ENCODE assay signal across 1 cellular context in the genomic region with DNA sequence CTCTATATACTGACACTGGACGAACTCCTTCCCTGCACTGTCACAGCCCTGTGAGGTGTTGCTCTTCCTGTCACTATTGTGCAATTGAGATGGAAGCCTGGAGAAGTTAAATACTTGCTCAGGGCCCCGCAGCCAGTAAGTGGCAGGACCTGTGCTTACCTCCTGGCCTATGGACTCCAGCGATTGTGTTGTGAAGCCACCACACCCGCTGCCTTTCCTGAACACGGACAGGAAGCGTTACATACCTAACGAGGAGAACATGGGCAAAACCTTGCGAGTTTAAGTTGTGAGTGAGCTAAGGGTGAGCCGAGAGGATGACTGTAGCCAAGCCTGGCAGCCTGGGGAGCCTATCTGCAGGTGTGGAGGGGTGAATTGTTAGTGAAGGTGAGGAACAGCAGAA.
TF ChIP-seq lines count a peak whose summit lies in the region.

No MANE protein-coding gene starts in this region.

TF ChIP-seq in HepG2, 621 proteins besides CTCF, POLR2A, EP300 and RAD21 (continues in another document):
- TF ChIP-seq SATB2 (CRISPR knock-in tag; IDR thresholded peaks at IDR 0.05): no peak
- no peak for TF ChIP-seq ZNF484 (CRISPR knock-in tag; IDR thresholded peaks at IDR 0.05; ENCODE audit: borderline replicate concordance, low read depth)
- no peak for TF ChIP-seq IRX3 (CRISPR knock-in tag; IDR thresholded peaks at IDR 0.05; ENCODE audit: borderline replicate concordance, low read depth)
- TF ChIP-seq FOSL2 (CRISPR knock-in tag; IDR thresholded peaks at IDR 0.05): peak; percentile 49; the same call in 1 of the 2 replicates
- no peak for TF ChIP-seq NRL (CRISPR knock-in tag; IDR thresholded peaks at IDR 0.05; ENCODE audit: borderline replicate concordance)
- TF ChIP-seq ZFP36 (IDR thresholded peaks at IDR 0.05; ENCODE audit: borderline replicate concordance, low read depth, low read length, partially characterized antibody): no peak
- no peak for TF ChIP-seq KLF15 (CRISPR knock-in tag; IDR thresholded peaks at IDR 0.05; ENCODE audit: borderline replicate concordance)
- TF ChIP-seq BORCS8-MEF2B (CRISPR knock-in tag; IDR thresholded peaks at IDR 0.05): no peak
- TF ChIP-seq HOXA3 (CRISPR knock-in tag; IDR thresholded peaks at IDR 0.05): peak; percentile 51; the same call in 1 of the 2 replicates
- peak; percentile 42; the same call in 1 of the 2 replicates for TF ChIP-seq HDAC1 (CRISPR knock-in tag; IDR thresholded peaks at IDR 0.05)
- TF ChIP-seq, protein P1, sequence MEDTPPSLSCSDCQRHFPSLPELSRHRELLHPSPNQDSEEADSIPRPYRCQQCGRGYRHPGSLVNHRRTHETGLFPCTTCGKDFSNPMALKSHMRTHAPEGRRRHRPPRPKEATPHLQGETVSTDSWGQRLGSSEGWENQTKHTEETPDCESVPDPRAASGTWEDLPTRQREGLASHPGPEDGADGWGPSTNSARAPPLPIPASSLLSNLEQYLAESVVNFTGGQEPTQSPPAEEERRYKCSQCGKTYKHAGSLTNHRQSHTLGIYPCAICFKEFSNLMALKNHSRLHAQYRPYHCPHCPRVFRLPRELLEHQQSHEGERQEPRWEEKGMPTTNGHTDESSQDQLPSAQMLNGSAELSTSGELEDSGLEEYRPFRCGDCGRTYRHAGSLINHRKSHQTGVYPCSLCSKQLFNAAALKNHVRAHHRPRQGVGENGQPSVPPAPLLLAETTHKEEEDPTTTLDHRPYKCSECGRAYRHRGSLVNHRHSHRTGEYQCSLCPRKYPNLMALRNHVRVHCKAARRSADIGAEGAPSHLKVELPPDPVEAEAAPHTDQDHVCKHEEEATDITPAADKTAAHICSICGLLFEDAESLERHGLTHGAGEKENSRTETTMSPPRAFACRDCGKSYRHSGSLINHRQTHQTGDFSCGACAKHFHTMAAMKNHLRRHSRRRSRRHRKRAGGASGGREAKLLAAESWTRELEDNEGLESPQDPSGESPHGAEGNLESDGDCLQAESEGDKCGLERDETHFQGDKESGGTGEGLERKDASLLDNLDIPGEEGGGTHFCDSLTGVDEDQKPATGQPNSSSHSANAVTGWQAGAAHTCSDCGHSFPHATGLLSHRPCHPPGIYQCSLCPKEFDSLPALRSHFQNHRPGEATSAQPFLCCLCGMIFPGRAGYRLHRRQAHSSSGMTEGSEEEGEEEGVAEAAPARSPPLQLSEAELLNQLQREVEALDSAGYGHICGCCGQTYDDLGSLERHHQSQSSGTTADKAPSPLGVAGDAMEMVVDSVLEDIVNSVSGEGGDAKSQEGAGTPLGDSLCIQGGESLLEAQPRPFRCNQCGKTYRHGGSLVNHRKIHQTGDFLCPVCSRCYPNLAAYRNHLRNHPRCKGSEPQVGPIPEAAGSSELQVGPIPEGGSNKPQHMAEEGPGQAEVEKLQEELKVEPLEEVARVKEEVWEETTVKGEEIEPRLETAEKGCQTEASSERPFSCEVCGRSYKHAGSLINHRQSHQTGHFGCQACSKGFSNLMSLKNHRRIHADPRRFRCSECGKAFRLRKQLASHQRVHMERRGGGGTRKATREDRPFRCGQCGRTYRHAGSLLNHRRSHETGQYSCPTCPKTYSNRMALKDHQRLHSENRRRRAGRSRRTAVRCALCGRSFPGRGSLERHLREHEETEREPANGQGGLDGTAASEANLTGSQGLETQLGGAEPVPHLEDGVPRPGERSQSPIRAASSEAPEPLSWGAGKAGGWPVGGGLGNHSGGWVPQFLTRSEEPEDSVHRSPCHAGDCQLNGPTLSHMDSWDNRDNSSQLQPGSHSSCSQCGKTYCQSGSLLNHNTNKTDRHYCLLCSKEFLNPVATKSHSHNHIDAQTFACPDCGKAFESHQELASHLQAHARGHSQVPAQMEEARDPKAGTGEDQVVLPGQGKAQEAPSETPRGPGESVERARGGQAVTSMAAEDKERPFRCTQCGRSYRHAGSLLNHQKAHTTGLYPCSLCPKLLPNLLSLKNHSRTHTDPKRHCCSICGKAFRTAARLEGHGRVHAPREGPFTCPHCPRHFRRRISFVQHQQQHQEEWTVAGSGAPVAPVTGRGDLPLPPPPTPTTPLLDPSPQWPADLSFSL (CRISPR knock-in tag; IDR thresholded peaks at IDR 0.05): peak; percentile 49; the same call in 1 of the 2 replicates
- no peak for TF ChIP-seq ZNF713 (CRISPR knock-in tag; IDR thresholded peaks at IDR 0.05)
- TF ChIP-seq, protein P2, sequence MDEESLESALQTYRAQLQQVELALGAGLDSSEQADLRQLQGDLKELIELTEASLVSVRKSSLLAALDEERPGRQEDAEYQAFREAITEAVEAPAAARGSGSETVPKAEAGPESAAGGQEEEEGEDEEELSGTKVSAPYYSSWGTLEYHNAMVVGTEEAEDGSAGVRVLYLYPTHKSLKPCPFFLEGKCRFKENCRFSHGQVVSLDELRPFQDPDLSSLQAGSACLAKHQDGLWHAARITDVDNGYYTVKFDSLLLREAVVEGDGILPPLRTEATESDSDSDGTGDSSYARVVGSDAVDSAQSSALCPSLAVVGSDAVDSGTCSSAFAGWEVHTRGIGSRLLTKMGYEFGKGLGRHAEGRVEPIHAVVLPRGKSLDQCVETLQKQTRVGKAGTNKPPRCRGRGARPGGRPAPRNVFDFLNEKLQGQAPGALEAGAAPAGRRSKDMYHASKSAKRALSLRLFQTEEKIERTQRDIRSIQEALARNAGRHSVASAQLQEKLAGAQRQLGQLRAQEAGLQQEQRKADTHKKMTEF (CRISPR knock-in tag; IDR thresholded peaks at IDR 0.05): no peak
- TF ChIP-seq ZNF761 (CRISPR knock-in tag; conservative IDR thresholded peaks at IDR 0.05): no peak
- TF ChIP-seq ZNF773 (CRISPR knock-in tag; IDR thresholded peaks at IDR 0.05; ENCODE audit: borderline replicate concordance): no peak
- TF ChIP-seq, protein P3, sequence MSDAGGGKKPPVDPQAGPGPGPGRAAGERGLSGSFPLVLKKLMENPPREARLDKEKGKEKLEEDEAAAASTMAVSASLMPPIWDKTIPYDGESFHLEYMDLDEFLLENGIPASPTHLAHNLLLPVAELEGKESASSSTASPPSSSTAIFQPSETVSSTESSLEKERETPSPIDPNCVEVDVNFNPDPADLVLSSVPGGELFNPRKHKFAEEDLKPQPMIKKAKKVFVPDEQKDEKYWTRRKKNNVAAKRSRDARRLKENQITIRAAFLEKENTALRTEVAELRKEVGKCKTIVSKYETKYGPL (CRISPR knock-in tag; IDR thresholded peaks at IDR 0.05): no peak
- no peak for TF ChIP-seq ZNF776 (CRISPR knock-in tag; IDR thresholded peaks at IDR 0.05)
- TF ChIP-seq ZNF768 (CRISPR knock-in tag; IDR thresholded peaks at IDR 0.05): no peak
- no peak for TF ChIP-seq THAP11 (CRISPR knock-in tag; IDR thresholded peaks at IDR 0.05)
- no peak for TF ChIP-seq SMARCE1 (IDR thresholded peaks at IDR 0.05; ENCODE audit: borderline replicate concordance)
- no peak for TF ChIP-seq ZNF34 (CRISPR knock-in tag; IDR thresholded peaks at IDR 0.05; ENCODE audit: borderline replicate concordance)
- TF ChIP-seq FOXK2 (IDR thresholded peaks at IDR 0.05): no peak
- peak; percentile 75 for TF ChIP-seq TEAD3 (CRISPR knock-in tag; optimal IDR thresholded peaks at IDR 0.05; ENCODE audit: borderline replicate concordance)
- TF ChIP-seq ZNF883 (CRISPR knock-in tag; IDR thresholded peaks at IDR 0.05; ENCODE audit: not compliant biosample characterization): peak; percentile 30
- peak; percentile 34; the same call in 1 of the 2 replicates for TF ChIP-seq ZNF331 (CRISPR knock-in tag; IDR thresholded peaks at IDR 0.05)
- TF ChIP-seq, protein P4, sequence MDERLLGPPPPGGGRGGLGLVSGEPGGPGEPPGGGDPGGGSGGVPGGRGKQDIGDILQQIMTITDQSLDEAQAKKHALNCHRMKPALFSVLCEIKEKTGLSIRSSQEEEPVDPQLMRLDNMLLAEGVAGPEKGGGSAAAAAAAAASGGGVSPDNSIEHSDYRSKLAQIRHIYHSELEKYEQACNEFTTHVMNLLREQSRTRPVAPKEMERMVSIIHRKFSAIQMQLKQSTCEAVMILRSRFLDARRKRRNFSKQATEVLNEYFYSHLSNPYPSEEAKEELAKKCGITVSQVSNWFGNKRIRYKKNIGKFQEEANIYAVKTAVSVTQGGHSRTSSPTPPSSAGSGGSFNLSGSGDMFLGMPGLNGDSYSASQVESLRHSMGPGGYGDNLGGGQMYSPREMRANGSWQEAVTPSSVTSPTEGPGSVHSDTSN (CRISPR knock-in tag; IDR thresholded peaks at IDR 0.05): no peak
- no peak for TF ChIP-seq ZNF850 (CRISPR knock-in tag; conservative IDR thresholded peaks at IDR 0.05)
- TF ChIP-seq, protein P5, sequence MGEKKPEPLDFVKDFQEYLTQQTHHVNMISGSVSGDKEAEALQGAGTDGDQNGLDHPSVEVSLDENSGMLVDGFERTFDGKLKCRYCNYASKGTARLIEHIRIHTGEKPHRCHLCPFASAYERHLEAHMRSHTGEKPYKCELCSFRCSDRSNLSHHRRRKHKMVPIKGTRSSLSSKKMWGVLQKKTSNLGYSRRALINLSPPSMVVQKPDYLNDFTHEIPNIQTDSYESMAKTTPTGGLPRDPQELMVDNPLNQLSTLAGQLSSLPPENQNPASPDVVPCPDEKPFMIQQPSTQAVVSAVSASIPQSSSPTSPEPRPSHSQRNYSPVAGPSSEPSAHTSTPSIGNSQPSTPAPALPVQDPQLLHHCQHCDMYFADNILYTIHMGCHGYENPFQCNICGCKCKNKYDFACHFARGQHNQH (CRISPR knock-in tag; IDR thresholded peaks at IDR 0.05): peak; percentile 35; the same call in 1 of the 2 replicates
- TF ChIP-seq, protein P6, sequence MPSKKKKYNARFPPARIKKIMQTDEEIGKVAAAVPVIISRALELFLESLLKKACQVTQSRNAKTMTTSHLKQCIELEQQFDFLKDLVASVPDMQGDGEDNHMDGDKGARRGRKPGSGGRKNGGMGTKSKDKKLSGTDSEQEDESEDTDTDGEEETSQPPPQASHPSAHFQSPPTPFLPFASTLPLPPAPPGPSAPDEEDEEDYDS (CRISPR knock-in tag; IDR thresholded peaks at IDR 0.05): peak; percentile 57
- TF ChIP-seq ZSCAN25 (CRISPR knock-in tag; IDR thresholded peaks at IDR 0.05): 0 out of 2 replicates have a peak, but pooled peaks have one; percentile 69
- TF ChIP-seq ZNF569 (CRISPR knock-in tag; IDR thresholded peaks at IDR 0.05; ENCODE audit: borderline replicate concordance): no peak
- TF ChIP-seq ZNF746 (CRISPR knock-in tag; IDR thresholded peaks at IDR 0.05): peak; percentile 56; the same call in 1 of the 2 replicates
- TF ChIP-seq ZMYM2 (CRISPR knock-in tag; IDR thresholded peaks at IDR 0.05): no peak
- TF ChIP-seq SPEN (CRISPR knock-in tag; IDR thresholded peaks at IDR 0.05; ENCODE audit: low read depth): peak; percentile 40; the same call in 1 of the 2 replicates
- TF ChIP-seq, protein P7, sequence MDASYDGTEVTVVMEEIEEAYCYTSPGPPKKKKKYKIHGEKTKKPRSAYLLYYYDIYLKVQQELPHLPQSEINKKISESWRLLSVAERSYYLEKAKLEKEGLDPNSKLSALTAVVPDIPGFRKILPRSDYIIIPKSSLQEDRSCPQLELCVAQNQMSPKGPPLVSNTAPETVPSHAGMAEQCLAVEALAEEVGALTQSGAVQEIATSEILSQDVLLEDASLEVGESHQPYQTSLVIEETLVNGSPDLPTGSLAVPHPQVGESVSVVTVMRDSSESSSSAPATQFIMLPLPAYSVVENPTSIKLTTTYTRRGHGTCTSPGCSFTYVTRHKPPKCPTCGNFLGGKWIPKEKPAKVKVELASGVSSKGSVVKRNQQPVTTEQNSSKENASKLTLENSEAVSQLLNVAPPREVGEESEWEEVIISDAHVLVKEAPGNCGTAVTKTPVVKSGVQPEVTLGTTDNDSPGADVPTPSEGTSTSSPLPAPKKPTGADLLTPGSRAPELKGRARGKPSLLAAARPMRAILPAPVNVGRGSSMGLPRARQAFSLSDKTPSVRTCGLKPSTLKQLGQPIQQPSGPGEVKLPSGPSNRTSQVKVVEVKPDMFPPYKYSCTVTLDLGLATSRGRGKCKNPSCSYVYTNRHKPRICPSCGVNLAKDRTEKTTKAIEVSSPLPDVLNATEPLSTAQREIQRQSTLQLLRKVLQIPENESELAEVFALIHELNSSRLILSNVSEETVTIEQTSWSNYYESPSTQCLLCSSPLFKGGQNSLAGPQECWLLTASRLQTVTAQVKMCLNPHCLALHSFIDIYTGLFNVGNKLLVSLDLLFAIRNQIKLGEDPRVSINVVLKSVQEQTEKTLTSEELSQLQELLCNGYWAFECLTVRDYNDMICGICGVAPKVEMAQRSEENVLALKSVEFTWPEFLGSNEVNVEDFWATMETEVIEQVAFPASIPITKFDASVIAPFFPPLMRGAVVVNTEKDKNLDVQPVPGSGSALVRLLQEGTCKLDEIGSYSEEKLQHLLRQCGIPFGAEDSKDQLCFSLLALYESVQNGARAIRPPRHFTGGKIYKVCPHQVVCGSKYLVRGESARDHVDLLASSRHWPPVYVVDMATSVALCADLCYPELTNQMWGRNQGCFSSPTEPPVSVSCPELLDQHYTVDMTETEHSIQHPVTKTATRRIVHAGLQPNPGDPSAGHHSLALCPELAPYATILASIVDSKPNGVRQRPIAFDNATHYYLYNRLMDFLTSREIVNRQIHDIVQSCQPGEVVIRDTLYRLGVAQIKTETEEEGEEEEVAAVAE (CRISPR knock-in tag; IDR thresholded peaks at IDR 0.05; ENCODE audit: borderline replicate concordance): no peak
- 0 out of 2 replicates have a peak, but pooled peaks have one; percentile 35 for TF ChIP-seq ZNF607 (CRISPR knock-in tag; IDR thresholded peaks at IDR 0.05; ENCODE audit: borderline replicate concordance)
- TF ChIP-seq, protein P8, sequence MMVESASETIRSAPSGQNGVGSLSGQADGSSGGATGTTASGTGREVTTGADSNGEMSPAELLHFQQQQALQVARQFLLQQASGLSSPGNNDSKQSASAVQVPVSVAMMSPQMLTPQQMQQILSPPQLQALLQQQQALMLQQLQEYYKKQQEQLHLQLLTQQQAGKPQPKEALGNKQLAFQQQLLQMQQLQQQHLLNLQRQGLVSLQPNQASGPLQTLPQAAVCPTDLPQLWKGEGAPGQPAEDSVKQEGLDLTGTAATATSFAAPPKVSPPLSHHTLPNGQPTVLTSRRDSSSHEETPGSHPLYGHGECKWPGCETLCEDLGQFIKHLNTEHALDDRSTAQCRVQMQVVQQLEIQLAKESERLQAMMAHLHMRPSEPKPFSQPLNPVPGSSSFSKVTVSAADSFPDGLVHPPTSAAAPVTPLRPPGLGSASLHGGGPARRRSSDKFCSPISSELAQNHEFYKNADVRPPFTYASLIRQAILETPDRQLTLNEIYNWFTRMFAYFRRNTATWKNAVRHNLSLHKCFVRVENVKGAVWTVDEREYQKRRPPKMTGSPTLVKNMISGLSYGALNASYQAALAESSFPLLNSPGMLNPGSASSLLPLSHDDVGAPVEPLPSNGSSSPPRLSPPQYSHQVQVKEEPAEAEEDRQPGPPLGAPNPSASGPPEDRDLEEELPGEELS (CRISPR knock-in tag; IDR thresholded peaks at IDR 0.05): 0 out of 2 replicates have a peak, but pooled peaks have one; percentile 9
- TF ChIP-seq JUN (CRISPR knock-in tag; IDR thresholded peaks at IDR 0.05): no peak
- TF ChIP-seq KAT8 (CRISPR knock-in tag; IDR thresholded peaks at IDR 0.05): peak; percentile 32; the same call in 1 of the 2 replicates
- no peak for TF ChIP-seq ERF (CRISPR knock-in tag; IDR thresholded peaks at IDR 0.05)
- no peak; the same call in 1 of the 2 replicates for TF ChIP-seq ZKSCAN5 (CRISPR knock-in tag; IDR thresholded peaks at IDR 0.05)
